ENCODE assay signal across 28 cellular contexts in the genomic region with DNA sequence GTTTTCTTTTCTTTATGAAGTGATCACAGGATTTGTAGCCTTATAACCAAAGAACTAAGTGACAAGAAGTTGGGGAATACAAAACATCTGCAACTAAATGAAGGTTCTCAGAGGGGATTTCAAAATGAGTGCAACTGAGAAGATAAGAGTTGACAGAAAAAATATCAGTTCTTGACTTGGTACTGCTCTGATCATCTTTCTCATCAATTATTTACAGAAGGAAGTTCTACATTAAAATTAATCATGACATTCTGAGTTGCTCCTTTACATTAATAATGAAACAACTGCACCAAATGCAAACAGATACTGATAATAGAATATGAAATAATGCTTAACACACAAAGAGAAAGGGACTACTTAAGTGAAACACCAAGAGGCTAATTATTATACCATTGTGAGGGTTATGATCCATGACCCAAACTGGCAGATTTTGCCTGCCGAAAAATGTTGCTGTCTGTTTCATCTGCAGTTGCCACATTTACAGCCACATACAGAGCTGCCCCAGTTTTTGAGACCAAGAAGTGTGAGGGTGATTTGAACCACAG.
DNase-seq lines count a peak whose midpoint lies in the region; ATAC-seq lines count a peak whose summit lies in the region.
"Had no signal": no experiment of that assay in that cellular context is flagged by ENCODE, and none has a peak within 500 bp of the region (broad histone marks: within the 10 kb centered on the region; RNA-seq: fewer than 3 reads in every experiment).

No MANE protein-coding gene starts in this region.

- no peaks in the 10 kb centered on the region for H3K36me3 ChIP-seq in HAP-1 (replicated peaks)
- H3K36me3 ChIP-seq: adrenal gland, right atrium auricular region, SJCRH30, upper lobe of left lung had no signal

- in situ Hi-C loops in HAP-1 (cut with MboI; ENCODE audit: low sequenced_read_pairs) = no loop called here

- no peaks in the 10 kb centered on the region for H3K4me1 ChIP-seq in HAP-1
- H3K4me1 ChIP-seq: A549, adrenal gland, right atrium auricular region, upper lobe of left lung had no signal

- ATAC-seq in GM18508 (IDR thresholded peaks at IDR 0.05; ENCODE audit: insufficient read depth, unreplicated experiment) (peak; percentile 63), GM19043 (IDR thresholded peaks at IDR 0.05; ENCODE audit: low read depth, unreplicated experiment) (peak; percentile 45), HG02943 (IDR thresholded peaks at IDR 0.05; ENCODE audit: low read depth, unreplicated experiment) (peak; percentile 65), HG03460 (IDR thresholded peaks at IDR 0.05; ENCODE audit: unreplicated experiment) (peak; percentile 66), GM18868 (IDR thresholded peaks at IDR 0.05; ENCODE audit: unreplicated experiment) (no peak)
- ATAC-seq: A549; CD8-positive, alpha-beta T cell; left colon had no signal

- H3K9me3 ChIP-seq in HAP-1 = no peaks in the 10 kb centered on the region
- H3K9me3 ChIP-seq: A549, adrenal gland, right atrium auricular region, SJCRH30, upper lobe of left lung had no signal

- H3K4me3 ChIP-seq in HAP-1 = no peak overlapping the region
- H3K4me3 ChIP-seq: A549, adrenal gland, dorsolateral prefrontal cortex, right atrium auricular region, SJCRH30, upper lobe of left lung had no signal

- H3K27me3 ChIP-seq in HAP-1 (ENCODE audit: low read depth) = no peaks in the 10 kb centered on the region
- H3K27me3 ChIP-seq: adrenal gland, dorsolateral prefrontal cortex, right atrium auricular region, SJCRH30, upper lobe of left lung had no signal

- DNase-seq in activated T-cell treated with anti-CD3 and anti-CD28 coated beads, Interleukin-2, amount 50 U/mL, for 48 hours = no peak
- DNase-seq in NCI-H226 (no peak), HAP-1 (ENCODE audit: low spot score in 2 of 2) (no peak)
- DNase-seq: activated B cell treated with CpG ODN at 0.5 μM for 24 hours; activated CD4-positive, alpha-beta T cell treated with anti-CD3 and anti-CD28 coated beads, Interleukin-2, amount 50 U/mL, for 1 hour; activated naive CD4-positive, alpha-beta T cell treated with Interleukin-2 at 50 U/mL for 16 hours; adrenal gland; CD8-positive, alpha-beta T cell; cerebellar nuclear complex; DMS 273 treated with DMSO at 0.1 percent for 48 hours; dorsolateral prefrontal cortex; hippocampal formation; immature natural killer cell; left colon; mesenchymal stem cell; NCI-H187 treated with DMSO at 0.1 percent for 48 hours; NCI-H2171 treated with DMSO at 0.1 percent for 48 hours; NCI-H526 treated with DMSO at 0.1 percent for 48 hours; SJCRH30; stimulated activated CD4-positive, alpha-beta T cell treated with anti-CD3 and anti-CD28 coated beads, Interleukin-2, amount 100 ng/mL, for 24 hours; upper lobe of left lung had no signal
